Comparison of ENCODE assay signal across 8 cellular contexts in the genomic region with DNA sequence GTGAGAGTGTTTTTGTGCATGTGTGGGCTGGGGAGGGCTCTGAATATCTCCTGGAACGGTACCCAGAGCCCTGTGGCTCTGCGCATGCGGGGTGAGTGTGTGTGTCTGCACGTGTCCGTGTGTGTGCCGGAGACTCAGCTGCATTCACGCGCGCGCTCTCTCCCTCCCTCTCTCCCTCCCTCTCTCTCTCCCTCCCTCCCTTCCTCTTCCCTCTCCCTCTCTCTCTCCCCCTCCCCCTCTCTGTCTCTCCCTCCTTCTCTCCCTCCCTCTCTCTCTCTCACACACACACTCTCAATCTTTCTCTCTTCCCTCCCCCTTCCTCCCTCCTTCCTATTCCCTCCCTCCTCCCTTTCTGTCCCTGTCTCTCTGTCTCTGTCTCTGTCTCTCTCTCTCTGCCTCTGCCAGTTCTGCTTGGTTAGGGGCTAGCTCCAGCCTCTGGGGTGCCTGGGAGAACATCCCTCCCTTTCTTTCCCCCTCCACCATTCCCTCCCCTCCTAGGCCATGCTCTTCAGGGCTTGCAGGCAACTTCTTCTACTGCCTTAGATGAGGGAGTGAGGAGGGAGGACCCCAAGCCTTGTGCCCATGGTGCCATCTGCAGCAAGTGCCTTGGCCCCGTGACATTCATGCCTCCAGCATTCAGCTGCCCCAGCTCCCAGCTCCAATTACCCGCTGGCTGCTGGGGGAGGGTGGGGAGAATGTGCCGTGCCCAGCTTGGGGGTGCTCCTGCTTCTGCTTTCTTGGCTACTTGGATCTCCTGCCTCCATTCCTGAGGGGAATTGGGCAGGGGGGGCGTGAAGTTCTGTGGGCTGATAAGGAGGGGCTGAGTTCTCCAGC. TPM values are rescaled to one million over a fixed set of nuclear protein-coding genes. Genes with fewer than 3 reads are reported as not detected.
DNase-seq lines count a peak whose midpoint lies in the region; ATAC-seq and TF ChIP-seq lines count a peak whose summit lies in the region.

No MANE protein-coding gene starts in this region.

- ATAC-seq in lung (ENCODE audit: insufficient read depth, low FRiP score), result no peak
- ATAC-seq in GM18517 (IDR thresholded peaks at IDR 0.05; ENCODE audit: unreplicated experiment), result no peak
- no peak for ATAC-seq in HG02610 (IDR thresholded peaks at IDR 0.05; ENCODE audit: unreplicated experiment)

- H3K4me3 ChIP-seq in coronary artery, result peak overlapping the region; percentile 66
- H3K4me3 ChIP-seq in lung, result no peak overlapping the region

- H3K9me3 ChIP-seq in lung (ENCODE audit: control insufficient read depth in 2 of 2, insufficient read depth in 1 of 2, low read length in 1 of 2), result no peaks in the 10 kb centered on the region

- H3K36me3 ChIP-seq in lung (ENCODE audit: control insufficient read depth in 2 of 2, insufficient read depth in 2 of 2, low read length in 2 of 2), result peaks cover 0 to under 1% of the 10 kb centered on the region in 2 donors

- peak; percentile 65 for DNase-seq in GM13977 (ENCODE audit: low spot score)
- peak; percentile 60 for DNase-seq in NCI-H226
- DNase-seq in activated CD4-positive, alpha-beta T cell treated with anti-CD3 and anti-CD28 coated beads, Interleukin-2, amount 50 U/mL, for 1 hour, result peak; percentile 79
- peak; percentile 93 for DNase-seq in coronary artery (ENCODE audit: low spot score)
- DNase-seq in lung (ENCODE audit: low spot score), result peak; percentile 74
- peak; percentile 58 to 73 (median 59) for DNase-seq in stimulated activated CD4-positive, alpha-beta T cell treated with anti-CD3 and anti-CD28 coated beads, TNF-alpha, amount 100 ng/mL, for 1 hour (ENCODE audit: low read depth in 3 of 3, low spot score in 1 of 3)

- H3K27ac ChIP-seq in coronary artery (peak overlapping the region; percentile 93 to 98), lung (ENCODE audit: low read depth in 1 of 2, low read length in 1 of 2) (peak overlapping the region; percentile 73 to 93)

- in situ Hi-C loops in GM13977 (cut with MboI; ENCODE audit: low pct_unique_long_range_greater_than_20kb, low sequenced_read_pairs, unreplicated experiment), result no loop called here

- WGBS in lung, 2 donors, result 5 to 10% methylated on average over 14 of the region's 14 CpGs

- H3K27me3 ChIP-seq in lung (ENCODE audit: control insufficient read depth, insufficient read depth), result no peaks in the 10 kb centered on the region

- no peak for TF ChIP-seq CTCF in GM13977 (IDR thresholded peaks at IDR 0.05; ENCODE audit: extremely low read depth, insufficient read depth, missing control alignments)
- no peak for TF ChIP-seq CTCF in coronary artery (IDR thresholded peaks at IDR 0.05)
- TF ChIP-seq CTCF in lung (IDR thresholded peaks at IDR 0.05; ENCODE audit: control extremely low read depth, extremely low read depth), result no peak

- H3K4me1 ChIP-seq in lung (ENCODE audit: control insufficient read depth in 2 of 2, insufficient read depth in 2 of 2, low read length in 2 of 2), result peaks cover 46 to 59% of the 10 kb centered on the region in 2 donors

RNA-seq across cellular contexts. Expression of gene THRA, which starts 6.4 kb away (rescaled TPM):
- 10 to 100 TPM; 41.3 to 55.9 TPM for total RNA-seq in lung
- polyA plus RNA-seq in lung, result 10 to 100 TPM; 28.5 to 33.6 TPM

RNA-seq across cellular contexts. Expression of gene MED24, which starts 14.9 kb away (rescaled TPM):
- 10 to 100 TPM; 69.9 to 82.3 TPM for total RNA-seq in lung
- 100 to 1,000 TPM in 1 of 2 donors, 10 to 100 TPM in 1; 48.2 to 149 TPM for polyA plus RNA-seq in lung

RNA-seq across cellular contexts. Expression of gene NR1D1, which starts 31.3 kb away (rescaled TPM):
- total RNA-seq in lung, result 10 to 100 TPM in 1 of 2 donors, 1 to 10 TPM in 1; 3.2 to 19.4 TPM
- polyA plus RNA-seq in lung, result 10 to 100 TPM in 1 of 2 donors, 1 to 10 TPM in 1; 8.7 to 19.6 TPM

RNA-seq across cellular contexts. Expression of gene MSL1, which starts 52.6 kb away (rescaled TPM):
- total RNA-seq in lung, result 100 to 1,000 TPM in 1 of 2 donors, 10 to 100 TPM in 1; 84.8 to 111 TPM
- 10 to 100 TPM; 73.2 to 84.6 TPM for polyA plus RNA-seq in lung

RNA-seq across cellular contexts. Expression of gene CSF3, which starts 53.9 kb away (rescaled TPM):
- 1 to 10 TPM; 1.7 to 2.9 TPM for total RNA-seq in lung
- polyA plus RNA-seq in lung, result 100 to 1,000 TPM in 1 of 2 donors, 1 to 10 TPM in 1; 7.8 to 317 TPM
